In the genomic region with DNA sequence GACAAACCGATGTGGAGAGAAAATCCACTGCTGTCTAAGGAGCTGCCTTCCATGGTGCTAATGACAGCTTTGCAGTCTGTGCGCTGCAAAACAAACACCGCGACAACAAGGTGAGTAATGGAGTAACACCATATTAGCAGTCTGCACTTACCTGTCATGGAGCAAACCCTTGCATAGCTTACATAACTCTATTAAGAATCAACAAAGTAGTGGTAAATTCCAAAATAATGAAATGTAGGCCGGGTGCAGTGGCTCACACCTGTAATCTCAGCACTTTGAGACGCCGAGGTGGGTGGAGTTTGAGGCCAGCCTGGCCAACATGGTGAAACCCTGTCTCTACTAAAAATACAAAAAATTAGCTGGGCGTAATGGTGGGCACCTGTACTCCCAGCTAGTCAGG, we compare ENCODE assay signal across 18 cellular contexts. TPM values are rescaled to one million over a fixed set of nuclear protein-coding genes. Genes with fewer than 3 reads are reported as not detected.
DNase-seq lines count a peak whose midpoint lies in the region; ATAC-seq and TF ChIP-seq lines count a peak whose summit lies in the region.
"Had no signal": no experiment of that assay in that cellular context is flagged by ENCODE, and none has a peak within 500 bp of the region (broad histone marks: within the 10 kb centered on the region; RNA-seq: fewer than 3 reads in every experiment).

No MANE protein-coding gene starts in this region.

- H3K27me3 ChIP-seq in mammary epithelial cell (ENCODE audit: insufficient read depth, low read length): no peaks in the 10 kb centered on the region
- H3K27me3 ChIP-seq in mesenchymal stem cell (ENCODE audit: control insufficient read depth in 1 of 2, insufficient read depth in 1 of 2, low read length in 2 of 2): no peaks in the 10 kb centered on the region
- no peaks in the 10 kb centered on the region for H3K27me3 ChIP-seq in trophoblast cell (ENCODE audit: insufficient read depth, low read length)
- no peaks in the 10 kb centered on the region for H3K27me3 ChIP-seq in PC-3 (ENCODE audit: low read length)
- H3K27me3 ChIP-seq: BLaER1 treated with 17β-estradiol and CSF1 and Interleukin-3, amounts not matched to agents 10 nM and 100 nM had no signal

- no peak overlapping the region for H2BK120ac ChIP-seq in mesenchymal stem cell (ENCODE audit: low read depth, low read length)
- no peak overlapping the region for H2BK120ac ChIP-seq in trophoblast cell (ENCODE audit: insufficient read depth, low read length, poor library complexity)

- H3K36me3 Mint-ChIP-seq in MCF 10A (ENCODE audit: insufficient read depth, unreplicated experiment): peaks cover 80% of the 10 kb centered on the region

- BruUV-seq in mammary epithelial cell (replicated peaks; lab: Mats Ljungman, UMichigan): no TSS peak
- no TSS peak for BruUV-seq in MCF 10A (replicated peaks; lab: Mats Ljungman, UMichigan)
- no TSS peak for BruUV-seq in PC-3 (replicated peaks; lab: Mats Ljungman, UMichigan)

- H3K4ac ChIP-seq in mesenchymal stem cell (ENCODE audit: low read depth in 1 of 2, low read length in 2 of 2) (no peak overlapping the region), trophoblast cell (ENCODE audit: low read depth, low read length) (no peak overlapping the region)

- H3K27ac ChIP-seq in mammary epithelial cell (ENCODE audit: insufficient read depth, low read depth, low read length) (no peak overlapping the region), mesenchymal stem cell (ENCODE audit: low read length, poor library complexity, severe bottlenecking) (no peak overlapping the region), trophoblast cell (ENCODE audit: low read depth, low read length) (no peak overlapping the region), PC-3 (ENCODE audit: low read length) (no peak overlapping the region)
- H3K27ac ChIP-seq: 22Rv1; A549; BLaER1 treated with 17β-estradiol and CSF1 and Interleukin-3, amounts not matched to agents 10 nM and 100 nM; C4-2B had no signal

- CTCF ChIA-PET in mammary epithelial cell (lab: Charles Lee; ENCODE audit: low non-redundant PET) (no interaction called here), MCF 10A (lab: Yijun Ruan, JAX) (no interaction called here), PC-3 (lab: Charles Lee) (no interaction called here)

- no peak for TF ChIP-seq CTCF in mammary epithelial cell (conservative IDR thresholded peaks at IDR 0.05 in 1 of 2, IDR thresholded peaks at IDR 0.05 in 1 of 2; ENCODE audit: extremely low read depth in 1 of 2, insufficient read depth in 1 of 2, low read depth in 1 of 2, low read length in 2 of 2)
- TF ChIP-seq CTCF in MCF 10A (IDR thresholded peaks at IDR 0.05; ENCODE audit: unreplicated experiment): no peak
- TF ChIP-seq CTCF in PC-3 (conservative IDR thresholded peaks at IDR 0.05; ENCODE audit: low read depth, low read length): no peak

- H3K9me2 ChIP-seq in PC-3 (replicated peaks; ENCODE audit: low read length): no peaks in the 10 kb centered on the region

- H3K4me1 ChIP-seq in mammary epithelial cell (ENCODE audit: insufficient read depth, low read length) (no peaks in the 10 kb centered on the region), mesenchymal stem cell (ENCODE audit: control insufficient read depth, insufficient read depth, low read depth, low read length) (no peaks in the 10 kb centered on the region), trophoblast cell (ENCODE audit: control insufficient read depth in 1 of 2, insufficient read depth in 2 of 2, low read length in 2 of 2) (no peaks in the 10 kb centered on the region), PC-3 (ENCODE audit: insufficient read depth, low read length) (no peaks in the 10 kb centered on the region)
- H3K4me1 ChIP-seq: A549, Caco-2 had no signal

- 99% methylated on average over 8 of the region's 8 CpGs for WGBS in mammary epithelial cell (ENCODE audit: low coverage, missing lambda C conversion rate)
- WGBS in mesenchymal stem cell: 96% methylated on average over 7 of the region's 8 CpGs
- WGBS in trophoblast cell (ENCODE audit: extremely low coverage, insufficient coverage, insufficient read length): no CpG with 5 or more reads among the region's 8 CpGs

- H3K27ac Mint-ChIP-seq in MCF 10A (ENCODE audit: low read depth, unreplicated experiment): no peak overlapping the region
- H3K27ac Mint-ChIP-seq: B cell; CD4-positive, alpha-beta T cell; CD8-positive, alpha-beta T cell had no signal

- H3K27me3 Mint-ChIP-seq in MCF 10A (ENCODE audit: insufficient read depth, unreplicated experiment): no peaks in the 10 kb centered on the region
- H3K27me3 Mint-ChIP-seq: B cell; CD4-positive, alpha-beta T cell had no signal

- H3K36me3 ChIP-seq in mammary epithelial cell (ENCODE audit: insufficient read depth, low read length) (peaks cover 54% of the 10 kb centered on the region), mesenchymal stem cell (ENCODE audit: control insufficient read depth in 1 of 2, insufficient read depth in 2 of 2, low read depth in 1 of 2, low read length in 2 of 2) (peaks cover 43 to 78% of the 10 kb centered on the region in 2 experiments), trophoblast cell (ENCODE audit: control insufficient read depth in 1 of 2, insufficient read depth in 2 of 2, low read length in 2 of 2) (peaks cover 19 to 25% of the 10 kb centered on the region in 2 experiments), PC-3 (ENCODE audit: low read depth, low read length) (peaks cover 37% of the 10 kb centered on the region)

- H3F3A ChIP-seq in PC-3 (ENCODE audit: low read length, unreplicated experiment): no peaks in the 10 kb centered on the region

- H2BK12ac ChIP-seq in mesenchymal stem cell (ENCODE audit: low read length in 2 of 2): no peak overlapping the region
- no peak overlapping the region for H2BK12ac ChIP-seq in trophoblast cell (ENCODE audit: low read length)

- H3K9me3 ChIP-seq in mammary epithelial cell (replicated peaks; ENCODE audit: insufficient read depth, low read length) (no peaks in the 10 kb centered on the region), mesenchymal stem cell (ENCODE audit: control insufficient read depth, low read length) (no peaks in the 10 kb centered on the region), trophoblast cell (ENCODE audit: insufficient read depth, low read depth, low read length) (no peaks in the 10 kb centered on the region), PC-3 (ENCODE audit: low read length) (no peaks in the 10 kb centered on the region)
- H3K9me3 ChIP-seq: A549; BLaER1 treated with 17β-estradiol and CSF1 and Interleukin-3, amounts not matched to agents 10 nM and 100 nM; Caco-2 had no signal

- H4K91ac ChIP-seq in mesenchymal stem cell (ENCODE audit: low read length): no peak overlapping the region
- no peak overlapping the region for H4K91ac ChIP-seq in trophoblast cell (ENCODE audit: low read depth, low read length)

- H3K9me3 Mint-ChIP-seq in MCF 10A (ENCODE audit: unreplicated experiment): no peaks in the 10 kb centered on the region
- H3K9me3 Mint-ChIP-seq: CD4-positive, alpha-beta T cell; CD8-positive, alpha-beta T cell had no signal

- H2BK5ac ChIP-seq in mesenchymal stem cell (ENCODE audit: low read depth, low read length, poor library complexity, severe bottlenecking) (no peak overlapping the region), trophoblast cell (ENCODE audit: low read depth, low read length, poor library complexity) (no peak overlapping the region)

- H2AK5ac ChIP-seq in mesenchymal stem cell (ENCODE audit: low read length, severe bottlenecking) (no peak overlapping the region), trophoblast cell (ENCODE audit: low read length) (no peak overlapping the region)

- ATAC-seq in PC-3: no peak
- ATAC-seq: A549; CD8-positive, alpha-beta T cell; GM12878 had no signal

- no peak overlapping the region for H3K18ac ChIP-seq in mesenchymal stem cell (ENCODE audit: low read depth in 1 of 2, low read length in 2 of 2)
- no peak overlapping the region for H3K18ac ChIP-seq in trophoblast cell (ENCODE audit: low read length)

- no peak overlapping the region for H3K14ac ChIP-seq in mesenchymal stem cell (ENCODE audit: low read length in 2 of 2)
- no peak overlapping the region for H3K14ac ChIP-seq in trophoblast cell (ENCODE audit: low read length)

- H3K79me1 ChIP-seq in mesenchymal stem cell (replicated peaks; ENCODE audit: low read length, poor library complexity, severe bottlenecking) (peaks cover 20% of the 10 kb centered on the region), trophoblast cell (ENCODE audit: low read length) (no peaks in the 10 kb centered on the region)

- no peak overlapping the region for H2BK15ac ChIP-seq in mesenchymal stem cell (ENCODE audit: low read depth, poor library complexity, severe bottlenecking)

- intact Hi-C loops in mammary epithelial cell (cut with micrococcal nuclease) (no loop called here), MCF 10A (cut with micrococcal nuclease) (no loop called here), PC-3 (cut with micrococcal nuclease) (no loop called here)

- H3K4me3 Mint-ChIP-seq in MCF 10A (ENCODE audit: unreplicated experiment): no peak overlapping the region
- H3K4me3 Mint-ChIP-seq: B cell; CD4-positive, alpha-beta T cell; CD8-positive, alpha-beta T cell had no signal

- H3K79me2 ChIP-seq in mammary epithelial cell (ENCODE audit: insufficient read depth, low read length) (no peaks in the 10 kb centered on the region), trophoblast cell (ENCODE audit: control insufficient read depth, insufficient read depth, low read length, poor library complexity) (no peaks in the 10 kb centered on the region), PC-3 (ENCODE audit: low read length) (no peaks in the 10 kb centered on the region)

- H4K20me1 ChIP-seq in mammary epithelial cell (ENCODE audit: insufficient read depth, low read length): no peaks in the 10 kb centered on the region
- H4K20me1 ChIP-seq in PC-3 (ENCODE audit: low read length): no peaks in the 10 kb centered on the region

- no peaks in the 10 kb centered on the region for H3K4me1 Mint-ChIP-seq in MCF 10A (ENCODE audit: insufficient read depth, unreplicated experiment)
- H3K4me1 Mint-ChIP-seq: B cell had no signal

- peak; percentile 4 for DNase-seq in mammary epithelial cell
- no peak for DNase-seq in MCF 10A (ENCODE audit: unreplicated experiment)
- no peak for DNase-seq in mesenchymal stem cell
- DNase-seq in trophoblast cell: peak; percentile 82 to 84
- DNase-seq in PC-3: no peak
- no peak for DNase-seq in OCI-M1 (lab: John Stamatoyannopoulos, UW)
- DNase-seq: AML-193; Caco-2; Calu3; CD4-positive, alpha-beta T cell; CD8-positive, alpha-beta T cell; DMS79 treated with DMSO at 0.1 percent for 48 hours had no signal

- in situ Hi-C loops in mammary epithelial cell (cut with MboI; ENCODE audit: low sequenced_read_pairs in 2 of 2): no loop called here

- H3K4me3 ChIP-seq in mammary epithelial cell (replicated peaks in 1 of 3; ENCODE audit: insufficient read depth in 1 of 3, low read depth in 2 of 3, low read length in 3 of 3) (no peak overlapping the region), mesenchymal stem cell (ENCODE audit: insufficient read depth in 1 of 2, low read depth in 1 of 2, low read length in 2 of 2) (no peak overlapping the region), trophoblast cell (ENCODE audit: low read depth, low read length) (no peak overlapping the region), PC-3 (ENCODE audit: low read length) (no peak overlapping the region)
- H3K4me3 ChIP-seq: A549; BLaER1 treated with 17β-estradiol and CSF1 and Interleukin-3, amounts not matched to agents 10 nM and 100 nM; GM12878 had no signal

- POLR2A ChIA-PET in MCF 10A (lab: Yijun Ruan, JAX) (interaction anchor here (0.7 kb wide), 1 partner anchor 8 kb away, joined by 3 read pairs; no protein-coding TSS in a partner anchor), PC-3 (lab: Charles Lee; ENCODE audit: unreplicated experiment) (no interaction called here)

- H4K8ac ChIP-seq in mesenchymal stem cell (ENCODE audit: low read length) (peak overlapping the region; percentile 8), trophoblast cell (ENCODE audit: low read depth, low read length) (no peak overlapping the region)

- no peak overlapping the region for H4K12ac ChIP-seq in trophoblast cell (ENCODE audit: low read depth, low read length)

- H2AFZ ChIP-seq in mammary epithelial cell (ENCODE audit: low read depth, low read length) (no peak overlapping the region), mesenchymal stem cell (ENCODE audit: low read depth, low read length) (no peak overlapping the region), trophoblast cell (ENCODE audit: insufficient read depth, low read length, poor library complexity) (no peak overlapping the region), PC-3 (ENCODE audit: low read length) (no peak overlapping the region)

- H3K4me2 ChIP-seq in mammary epithelial cell (ENCODE audit: insufficient read depth, low read depth, low read length): no peak overlapping the region
- H3K4me2 ChIP-seq in mesenchymal stem cell (ENCODE audit: low read length, poor library complexity, severe bottlenecking): no peak overlapping the region
- H3K4me2 ChIP-seq in trophoblast cell (ENCODE audit: low read length): no peak overlapping the region
- H3K4me2 ChIP-seq in PC-3 (ENCODE audit: low read length): no peak overlapping the region
- H3K4me2 ChIP-seq: A549; BLaER1 treated with 17β-estradiol and CSF1 and Interleukin-3, amounts not matched to agents 10 nM and 100 nM had no signal

- H3K9ac ChIP-seq in mammary epithelial cell (ENCODE audit: insufficient read depth, low read length) (no peak overlapping the region), mesenchymal stem cell (ENCODE audit: low read length) (no peak overlapping the region), trophoblast cell (ENCODE audit: low read length) (no peak overlapping the region), PC-3 (ENCODE audit: low read length) (no peak overlapping the region)
- H3K9ac ChIP-seq: BLaER1 treated with 17β-estradiol and CSF1 and Interleukin-3, amounts not matched to agents 10 nM and 100 nM had no signal

- H3K23ac ChIP-seq in mesenchymal stem cell (ENCODE audit: low read length in 2 of 2): no peak overlapping the region
- H3K23ac ChIP-seq in trophoblast cell (ENCODE audit: low read length): no peak overlapping the region

- dilution Hi-C loops in mammary epithelial cell (cut with HindIII; ENCODE audit: low sequenced_read_pairs): no loop called here

RNA-seq across cellular contexts. Expression of a gene that starts 56.2 kb away (rescaled TPM):
- total RNA-seq in mammary epithelial cell (10 to 100 TPM; 48.3 to 51.0 TPM), MCF 10A (2022) (30.9 and 34.3 TPM in 2 replicates), PC-3 (2014; rRNA removed) (50.4 and 54.4 TPM in 2 replicates)
- 45.6 TPM for polyA plus RNA-seq in mammary epithelial cell
- polyA minus RNA-seq in mammary epithelial cell: 53.7 TPM
- 35.2 TPM for polyA plus RNA-seq in mesenchymal stem cell (2013, experiment 1 of 2)
- 34.7 TPM for polyA plus RNA-seq in mesenchymal stem cell (2013, experiment 2 of 2)
- polyA plus RNA-seq in trophoblast cell (2013): 19.1 and 20.4 TPM in 2 replicates

Comparison
In these comparisons a context has a peak if more than half of its experiments do, and no peak if none do; other contexts are left out.
1. DNase-seq: peak in mammary epithelial cell (single experiment) and trophoblast cell (2 of 2); none in MCF 10A (single experiment), mesenchymal stem cell (single experiment), PC-3 (single experiment) and OCI-M1 (single experiment).